8 cellular contexts compared by ENCODE assay signal in genomic region chr19:17933414-17934129, GRCh38. TPM values are rescaled to one million over a fixed set of nuclear protein-coding genes. Genes with fewer than 3 reads are reported as not detected.
DNase-seq lines count a peak whose midpoint lies in the region; ATAC-seq and TF ChIP-seq lines count a peak whose summit lies in the region.

No MANE protein-coding gene starts in this region.

- ATAC-seq in body of pancreas, result no peak
- ATAC-seq in activated CD4-positive, CD25-positive, alpha-beta regulatory T cell treated with anti-CD3 and anti-CD28 coated beads, Interleukin-2, amount 50 U/mL, for 24 hours, result no peak

- intact Hi-C loops in body of pancreas (cut with DNase I), result no loop called here

- H3K27me3 ChIP-seq in HUES48 (ENCODE audit: control insufficient read depth, insufficient read depth, low read length) (no peaks in the 10 kb centered on the region), body of pancreas (no peaks in the 10 kb centered on the region)

- H3K36me3 ChIP-seq in HUES48 (ENCODE audit: control insufficient read depth, insufficient read depth, low read length) (peaks cover 9% of the 10 kb centered on the region), body of pancreas (replicated peaks in 1 of 2; ENCODE audit: insufficient read depth in 1 of 2, low read depth in 2 of 2) (no peaks in the 10 kb centered on the region), mesodermal cell (ENCODE audit: control insufficient read depth, insufficient read depth, low read length) (peaks cover 6% of the 10 kb centered on the region)

- peak; percentile 39 for DNase-seq in AG08395 (ENCODE audit: low spot score)
- DNase-seq in body of pancreas, result no peak
- DNase-seq in NCI-H69 (lab: John Stamatoyannopoulos, UW), result no peak
- no peak for DNase-seq in AML-193 (lab: John Stamatoyannopoulos, UW)
- DNase-seq in hepatic stellate cell (ENCODE audit: low spot score), result no peak

- TF ChIP-seq POLR2A in body of pancreas (IDR thresholded peaks at IDR 0.05), result no peak

- H3K27ac ChIP-seq in HUES48 (ENCODE audit: low read depth, low read length) (peak overlapping the region; percentile 93), body of pancreas (peak overlapping the region in 3 of 4 donors; percentile 81 to 84 (median 84)), mesodermal cell (ENCODE audit: low read depth, low read length, severe bottlenecking) (peak overlapping the region; percentile 94)

- H3K4me1 ChIP-seq in HUES48 (ENCODE audit: control insufficient read depth, insufficient read depth, low read length) (peaks cover 10% of the 10 kb centered on the region), body of pancreas (peaks cover 22% of the 10 kb centered on the region), mesodermal cell (ENCODE audit: control insufficient read depth, insufficient read depth, low read length, poor library complexity, severe bottlenecking) (no peaks in the 10 kb centered on the region)

- H3K9ac ChIP-seq in HUES48 (ENCODE audit: low read depth, low read length), result peak overlapping the region; percentile 95

- H3K4me3 ChIP-seq in HUES48 (ENCODE audit: low read depth, low read length) (peak overlapping the region; percentile 95), body of pancreas (peak overlapping the region; percentile 66 to 91), mesodermal cell (ENCODE audit: extremely low read depth, insufficient read depth, low read length, poor library complexity, severe bottlenecking) (peak overlapping the region; percentile 88)

- H3K9me3 ChIP-seq in HUES48 (ENCODE audit: control insufficient read depth, insufficient read depth, low read length) (no peaks in the 10 kb centered on the region), body of pancreas (no peaks in the 10 kb centered on the region), mesodermal cell (ENCODE audit: control insufficient read depth, low read length) (no peaks in the 10 kb centered on the region)

- 15 to 20% methylated on average over 19 of the region's 19 CpGs for WGBS in body of pancreas, 2 donors
- 20 to 23% methylated on average over 16 of the region's 19 CpGs for WGBS in mesodermal cell (ENCODE audit: insufficient coverage in 2 of 2), 2 experiments

- TF ChIP-seq CTCF in body of pancreas (IDR thresholded peaks at IDR 0.05), result no peak

RNA-seq across cellular contexts. Expression of gene CCDC124, which starts 0.8 kb away (rescaled TPM):
- total RNA-seq in body of pancreas, result 10 to 100 TPM; 25.2 to 84.0 TPM
- 99.1 TPM for polyA plus RNA-seq in mesodermal cell (2013, experiment 1 of 2)
- polyA plus RNA-seq in mesodermal cell (2013, experiment 2 of 2), result 89.2 TPM

RNA-seq across cellular contexts. Expression of gene KCNN1, which starts 33.3 kb away (rescaled TPM):
- not detected for total RNA-seq in body of pancreas
- polyA plus RNA-seq in mesodermal cell (2013, experiment 1 of 2), result 2.7 TPM
- 2.9 TPM for polyA plus RNA-seq in mesodermal cell (2013, experiment 2 of 2)
